Comparison of ENCODE assay signal across 8 cellular contexts in the genomic region with DNA sequence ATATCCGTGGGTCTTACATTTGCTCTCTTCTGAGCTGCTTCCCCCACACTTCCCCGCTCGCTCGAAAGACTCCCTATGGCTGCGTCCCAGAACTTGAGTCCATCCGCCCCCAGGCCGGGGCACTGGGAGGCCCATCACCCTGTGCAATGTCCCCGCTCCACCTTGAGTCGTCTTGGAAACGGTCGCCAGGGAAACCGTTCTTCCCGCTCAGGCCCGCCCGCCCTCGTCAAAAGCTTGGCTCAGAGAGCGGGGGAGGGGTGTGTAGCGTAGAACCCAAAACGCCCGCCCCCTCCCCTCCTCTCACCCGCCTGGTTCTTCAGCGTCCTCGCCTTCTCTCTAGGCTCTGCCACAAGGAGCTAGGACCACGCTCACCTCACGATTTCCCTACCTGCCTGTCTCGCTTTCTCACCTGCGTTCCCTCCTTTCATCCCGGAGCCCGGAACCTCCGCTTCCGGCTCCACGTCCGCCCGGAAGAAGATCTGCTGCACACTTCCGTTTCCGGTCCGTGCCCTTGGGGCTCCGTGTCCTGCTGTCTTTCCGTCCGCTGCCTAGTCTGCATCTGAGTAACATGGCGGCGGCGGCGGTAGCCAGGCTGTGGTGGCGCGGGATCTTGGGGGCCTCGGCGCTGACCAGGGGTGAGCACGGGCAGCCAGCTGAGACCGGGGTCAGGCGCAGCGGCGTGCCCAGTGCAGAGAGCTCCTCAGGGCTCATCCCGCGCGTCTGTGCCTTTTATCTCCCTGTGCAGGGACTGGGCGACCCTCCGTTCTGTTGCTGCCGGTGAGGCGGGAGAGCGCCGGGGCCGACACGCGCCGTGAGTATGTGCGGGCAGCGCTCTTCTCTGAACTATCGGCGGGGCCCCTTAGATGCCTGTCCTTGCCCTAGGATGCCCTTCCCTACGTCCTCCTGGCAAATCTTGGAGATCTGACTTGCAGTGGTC. TPM values are rescaled to one million over a fixed set of nuclear protein-coding genes. Genes with fewer than 3 reads are reported as not detected.
DNase-seq lines count a peak whose midpoint lies in the region; ATAC-seq and TF ChIP-seq lines count a peak whose summit lies in the region.

KBTBD4 (minus strand) TSS at position 447 of the 937 bp plus-strand sequence; CDS start at position 428, 19 bp downstream.
NDUFS3 (plus strand) TSS at position 551 of the 937 bp plus-strand sequence; CDS start at position 569, 18 bp downstream.

- peak within 1 kb of the TSS; percentile 87 for H3K4me3 Mint-ChIP-seq in activated CD4-positive, alpha-beta T cell treated with anti-CD3 and anti-CD28 coated beads for 36 hours

- ATAC-seq in HG03457 (IDR thresholded peaks at IDR 0.05; ENCODE audit: unreplicated experiment) = peak; percentile 84
- peak; percentile 96 for ATAC-seq in activated CD4-positive, alpha-beta T cell treated with anti-CD3 and anti-CD28 coated beads for 36 hours

- H3K27ac Mint-ChIP-seq in activated CD4-positive, alpha-beta T cell treated with anti-CD3 and anti-CD28 coated beads for 36 hours = peak within 1 kb of the TSS; percentile 93

- no peaks in the 10 kb centered on the region for H3K9me3 ChIP-seq in BE2C

- POLR2A ChIA-PET in activated CD4-positive, alpha-beta T cell treated with anti-CD3 and anti-CD28 coated beads for 36 hours (lab: Charles Lee) = interaction anchor here (0.8 to 1.9 kb wide), 4 partner anchors 13 to 27 kb away, joined by 3 to 14 read pairs (median 6); partner anchors contain the start of gene PTPMT1

- CTCF ChIA-PET in activated CD4-positive, alpha-beta T cell treated with anti-CD3 and anti-CD28 coated beads for 36 hours (lab: Charles Lee) = interaction anchor here (0.5 to 1.9 kb wide), 8 partner anchors 12 to 204 kb away, joined by 3 to 9 read pairs (median 4); partner anchors contain the start of gene CELF1

- peaks cover 15% of the 10 kb centered on the region for H3K36me3 ChIP-seq in BE2C

- no peaks in the 10 kb centered on the region for H3K27me3 ChIP-seq in BE2C
- H3K27me3 ChIP-seq in layer of hippocampus (ENCODE audit: control insufficient read depth, insufficient read depth, low read length) = no peaks in the 10 kb centered on the region

- H3K9me3 Mint-ChIP-seq in activated CD4-positive, alpha-beta T cell treated with anti-CD3 and anti-CD28 coated beads for 36 hours (ENCODE audit: low read depth) = no peaks in the 10 kb centered on the region

- DNase-seq in BE2C (peak; percentile 85), GM19240 (ENCODE audit: insufficient read length, low spot score) (peak; percentile 84), NCI-H524 (lab: John Stamatoyannopoulos, UW) (peak; percentile 79 to 85)
- DNase-seq in activated CD4-positive, alpha-beta T cell treated with anti-CD3 and anti-CD28 coated beads for 36 hours = peak; percentile 92
- DNase-seq in stimulated activated CD4-positive, alpha-beta T cell treated with anti-CD3 and anti-CD28 coated beads, Interleukin-1b, Interleukin-23, amount 100 ng/mL, for 24 hours (ENCODE audit: low read depth in 4 of 4, low spot score in 1 of 4) = peak; percentile 73 to 81 (median 78)

- no peak for TF ChIP-seq CTCF in BE2C (IDR thresholded peaks at IDR 0.05; ENCODE audit: low read depth, low read length)

- intact Hi-C loops in activated CD4-positive, alpha-beta T cell treated with anti-CD3 and anti-CD28 coated beads for 36 hours (cut with DNase I, micrococcal nuclease) = loop anchor here (1.0 to 5.0 kb wide), 16 partner anchors 13 to 878 kb away; partner anchors contain the start of genes CELF1 (in 2 of the 2), MTCH2 (in 2 of the 2), ACP2 (in 1 of the 2) and ARFGAP2 (in 1 of the 2)

- H3K4me3 ChIP-seq in BE2C (ENCODE audit: low read depth, low read length) = peak within 1 kb of the TSS; percentile 94

- peaks cover 39% of the 10 kb centered on the region for H3K4me1 Mint-ChIP-seq in activated CD4-positive, alpha-beta T cell treated with anti-CD3 and anti-CD28 coated beads for 36 hours

- H3K27ac ChIP-seq in cingulate gyrus (ENCODE audit: low read depth, low read length) (peak within 1 kb of the TSS; percentile 92), layer of hippocampus (ENCODE audit: low read depth, low read length) (peak within 1 kb of the TSS; percentile 94)

- peaks cover 48% of the 10 kb centered on the region for H3K36me3 Mint-ChIP-seq in activated CD4-positive, alpha-beta T cell treated with anti-CD3 and anti-CD28 coated beads for 36 hours (ENCODE audit: low read depth)

- H3K4me1 ChIP-seq in BE2C = no peaks in the 10 kb centered on the region

- no peaks in the 10 kb centered on the region for H3K27me3 Mint-ChIP-seq in activated CD4-positive, alpha-beta T cell treated with anti-CD3 and anti-CD28 coated beads for 36 hours

RNA-seq across cellular contexts. Expression of gene KBTBD4, which starts in this region (rescaled TPM):
- polyA plus RNA-seq in BE2C (2012; ENCODE audit: insufficient read depth, insufficient read length, low read depth) = 24.4 TPM
- total RNA-seq in activated CD4-positive, alpha-beta T cell treated with anti-CD3 and anti-CD28 coated beads for 36 hours = 10 to 100 TPM; 11.9 to 18.4 TPM

RNA-seq across cellular contexts. Expression of gene NDUFS3, which starts in this region (rescaled TPM):
- polyA plus RNA-seq in BE2C (2012; ENCODE audit: insufficient read depth, insufficient read length, low read depth) = 130 TPM
- total RNA-seq in activated CD4-positive, alpha-beta T cell treated with anti-CD3 and anti-CD28 coated beads for 36 hours = 100 to 1,000 TPM in 1 of 2 experiments, 10 to 100 TPM in 1; 96.9 to 108 TPM

Comparison
In these comparisons a context has a peak if more than half of its experiments do, and no peak if none do; other contexts are left out.
1. Peak in every context shown above with its lines: DNase-seq, ATAC-seq, H3K4me3 ChIP-seq and H3K27ac ChIP-seq.